8 cellular contexts compared by ENCODE assay signal in genomic region chr20:3890999-3891929, GRCh38. TPM values are rescaled to one million over a fixed set of nuclear protein-coding genes. Genes with fewer than 3 reads are reported as not detected.
DNase-seq lines count a peak whose midpoint lies in the region; ATAC-seq and TF ChIP-seq lines count a peak whose summit lies in the region.

No MANE protein-coding gene starts in this region.

- peaks cover 22% of the 10 kb centered on the region for H3K36me3 ChIP-seq in PC-9 (ENCODE audit: low read depth)
- peaks cover 0 to 3% of the 10 kb centered on the region in 2 donors for H3K36me3 ChIP-seq in esophagus (ENCODE audit: control insufficient read depth in 2 of 2, insufficient read depth in 2 of 2, low read length in 1 of 2)

- H3K4me1 ChIP-seq in PC-9 (replicated peaks; ENCODE audit: insufficient read depth) = peaks cover 41% of the 10 kb centered on the region
- peaks cover 2 to 3% of the 10 kb centered on the region in 2 donors for H3K4me1 ChIP-seq in esophagus (ENCODE audit: control insufficient read depth in 2 of 2, insufficient read depth in 2 of 2, low read length in 1 of 2)

- intact Hi-C loops in PC-9 (cut with micrococcal nuclease; ENCODE audit: unreplicated experiment) = no loop called here
- intact Hi-C loops in posterior vena cava (cut with DNase I) = no loop called here

- peaks cover 7% of the 10 kb centered on the region; the same call in 1 of the 2 replicates for H3F3A ChIP-seq in PC-9 (ENCODE audit: insufficient read depth, low read depth)

- H2AFZ ChIP-seq in PC-9 = no peak overlapping the region

- TF ChIP-seq CTCF in PC-9 (conservative IDR thresholded peaks at IDR 0.05) = no peak

- POLR2A ChIA-PET in PC-9 (lab: Charles Lee; ENCODE audit: unreplicated experiment) = no interaction called here

- WGBS in esophagus, 2 donors = 32 to 40% methylated on average over 16 of the region's 16 CpGs

- ATAC-seq in GM18873 (IDR thresholded peaks at IDR 0.05; ENCODE audit: low FRiP score, unreplicated experiment) = no peak

- CTCF ChIA-PET in PC-9 (lab: Charles Lee) = no interaction called here

- H3K9me3 ChIP-seq in PC-9 (ENCODE audit: insufficient read depth, low read depth) (no peaks in the 10 kb centered on the region), esophagus (ENCODE audit: control insufficient read depth in 2 of 2, insufficient read depth in 1 of 2, low read depth in 1 of 2, low read length in 1 of 2) (no peaks in the 10 kb centered on the region)

- peak overlapping the region; percentile 100 for H3K4me3 ChIP-seq in GM08714 (ENCODE audit: low read length)
- peak overlapping the region; percentile 71 for H3K4me3 ChIP-seq in PC-9
- H3K4me3 ChIP-seq in esophagus (ENCODE audit: low read depth in 1 of 2, low read length in 2 of 2) = peak overlapping the region; percentile 4 to 82

- peaks cover 88% of the 10 kb centered on the region for H3K79me2 ChIP-seq in PC-9 (ENCODE audit: low read depth)

- no peaks in the 10 kb centered on the region for H3K27me3 ChIP-seq in PC-9 (ENCODE audit: insufficient read depth, low read depth)
- H3K27me3 ChIP-seq in esophagus (ENCODE audit: control insufficient read depth in 1 of 2, insufficient read depth in 2 of 2, low read length in 2 of 2) = no peaks in the 10 kb centered on the region

- DNase-seq in PC-9 (peak in 1 of 2 experiments; percentile 54), posterior vena cava (ENCODE audit: low spot score) (peak; percentile 16), hepatic stellate cell (ENCODE audit: low spot score) (no peak), NCI-H1417 (lab: John Stamatoyannopoulos, UW) (no peak)
- DNase-seq in NK-92 treated with Interleukin-12 subunit alpha and Interleukin-12 subunit beta, amount 100 ng/mL, for 24 hours (lab: John Stamatoyannopoulos, UW) = no peak

- peaks cover 62% of the 10 kb centered on the region for H4K20me1 ChIP-seq in PC-9 (ENCODE audit: insufficient read depth)

- BruUV-seq in PC-9 (replicated peaks; lab: Mats Ljungman, UMichigan) = no TSS peak

- H3K9me2 ChIP-seq in PC-9 (ENCODE audit: insufficient read depth) = no peaks in the 10 kb centered on the region

- peak overlapping the region; percentile 91 for H3K4me2 ChIP-seq in PC-9

- H3K27ac ChIP-seq in PC-9 (peak overlapping the region; percentile 38; the same call in 1 of the 2 replicates), esophagus (ENCODE audit: low read depth in 2 of 2, low read length in 1 of 2) (peak overlapping the region; percentile 80 to 94)

RNA-seq across cellular contexts. Expression of gene PANK2, which starts 2.1 kb away (rescaled TPM):
- 51.6 and 54.5 TPM in 2 replicates for total RNA-seq in PC-9 (2021)
- 10 to 100 TPM; 31.0 to 31.9 TPM for polyA plus RNA-seq in esophagus
- 10 to 100 TPM; 27.0 to 31.5 TPM for total RNA-seq in posterior vena cava

RNA-seq across cellular contexts. Expression of gene MAVS, which starts 44.6 kb away (rescaled TPM):
- total RNA-seq in PC-9 (2021) (53.6 and 61.3 TPM in 2 replicates), posterior vena cava (10 to 100 TPM; 26.2 to 27.1 TPM)
- 10 to 100 TPM in 1 of 2 donors, 1 to 10 TPM in 1; 9.2 to 20.5 TPM for polyA plus RNA-seq in esophagus

Comparison
In these comparisons a context has a peak if more than half of its experiments do, and no peak if none do; other contexts are left out.
1. H3K4me3 ChIP-seq: peak in every context shown above with its lines; median percentile 100 in GM08714; 71 in PC-9; 43 in esophagus.